27 cellular contexts compared by ENCODE assay signal in the genomic region with DNA sequence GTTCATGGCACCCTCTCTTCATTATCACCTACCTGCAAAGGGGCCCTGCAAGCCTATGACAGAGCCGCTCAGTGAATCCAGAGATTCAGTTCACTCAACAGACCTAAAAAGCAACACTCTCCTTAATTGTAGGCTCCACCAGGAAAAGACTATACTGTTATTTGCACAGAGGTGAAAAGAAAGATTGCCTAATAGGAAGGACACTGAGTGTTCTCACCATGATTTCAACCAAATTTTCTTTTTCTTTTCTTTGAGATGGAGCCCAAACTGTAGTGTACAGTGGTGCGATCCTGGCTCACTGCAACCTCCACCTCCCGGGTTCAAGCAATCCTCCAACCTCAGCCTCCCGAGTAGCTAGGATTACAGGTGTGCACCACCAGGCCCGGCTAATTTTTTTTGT.
"Had no signal": no experiment of that assay in that cellular context is flagged by ENCODE, and none has a peak within 500 bp of the region (broad histone marks: within the 10 kb centered on the region; RNA-seq: fewer than 3 reads in every experiment).

No MANE protein-coding gene starts in this region.

- FAIRE-seq: urothelium cell line had no signal

- DNase-seq: naive thymus-derived CD4-positive, alpha-beta T cell; natural killer cell; occipital lobe; ovary; posterior cingulate gyrus; psoas muscle; right cardiac atrium; stimulated activated CD4-positive, alpha-beta T cell treated with anti-CD3 and anti-CD28 coated beads, Interleukin-15, amount 100 ng/mL, for 24 hours; stimulated activated CD4-positive, alpha-beta T cell treated with anti-CD3 and anti-CD28 coated beads, Interleukin-2, amount 100 ng/mL, for 24 hours; stimulated activated CD4-positive, alpha-beta T cell treated with anti-CD3 and anti-CD28 coated beads, Interleukin-2, amount 100 ng/mL, for 48 hours; stimulated activated CD4-positive, alpha-beta T cell treated with anti-CD3 and anti-CD28 coated beads, Interleukin-4, amount 100 ng/mL, for 24 hours; stimulated activated naive CD4-positive, alpha-beta T cell; stimulated activated naive CD8-positive, alpha-beta T cell treated with anti-CD3 and anti-CD28 coated beads, Interleukin-15, amount 100 ng/mL, for 72 hours; stimulated activated naive CD8-positive, alpha-beta T cell treated with anti-CD3 and anti-CD28 coated beads, Interleukin-15, Interleukin-2, amounts not matched to agents 100 U/mL and 50 U/mL, for 24 hours; substantia nigra; testis; tibial artery; transverse colon; upper lobe of left lung had no signal

- H3K27ac ChIP-seq: neural progenitor cell, ovary, parathyroid adenoma, skin epidermis, suprapubic skin, testis, transverse colon, upper lobe of left lung, vagina had no signal

- H3K4me3 ChIP-seq: neural progenitor cell, ovary, psoas muscle, skin epidermis, suprapubic skin, testis, tibial artery, transverse colon, upper lobe of left lung, vagina had no signal

- H3K27me3 ChIP-seq: neural progenitor cell, ovary, suprapubic skin, testis, tibial artery, transverse colon, upper lobe of left lung, vagina had no signal

- H3K9me3 ChIP-seq: ovary, psoas muscle, suprapubic skin, testis, tibial artery, transverse colon, upper lobe of left lung, vagina had no signal

- H3K4me2 ChIP-seq: neural progenitor cell had no signal

- H2AFZ ChIP-seq: neural progenitor cell, parathyroid adenoma had no signal

- H3K36me3 ChIP-seq: neural progenitor cell, ovary, tibial artery, transverse colon, upper lobe of left lung, vagina had no signal

- H3K9ac ChIP-seq: neural progenitor cell, parathyroid adenoma had no signal

- ATAC-seq: naive thymus-derived CD4-positive, alpha-beta T cell; natural killer cell; psoas muscle; right cardiac atrium; sciatic nerve; stimulated activated memory B cell treated with anti-CD40 and anti-IgM and Interleukin-4, amounts not matched to agents 10 μg/mL and 1 μg/mL and 100 μg/mL, for 72 hours; stimulated activated naive CD8-positive, alpha-beta T cell treated with anti-CD3 and anti-CD28 coated beads, Interleukin-15, amount 100 ng/mL, for 72 hours; stimulated activated naive CD8-positive, alpha-beta T cell treated with anti-CD3 and anti-CD28 coated beads, Interleukin-15, Interleukin-2, amounts not matched to agents 100 U/mL and 50 U/mL, for 24 hours had no signal
